8 cellular contexts compared by ENCODE assay signal in the genomic region with DNA sequence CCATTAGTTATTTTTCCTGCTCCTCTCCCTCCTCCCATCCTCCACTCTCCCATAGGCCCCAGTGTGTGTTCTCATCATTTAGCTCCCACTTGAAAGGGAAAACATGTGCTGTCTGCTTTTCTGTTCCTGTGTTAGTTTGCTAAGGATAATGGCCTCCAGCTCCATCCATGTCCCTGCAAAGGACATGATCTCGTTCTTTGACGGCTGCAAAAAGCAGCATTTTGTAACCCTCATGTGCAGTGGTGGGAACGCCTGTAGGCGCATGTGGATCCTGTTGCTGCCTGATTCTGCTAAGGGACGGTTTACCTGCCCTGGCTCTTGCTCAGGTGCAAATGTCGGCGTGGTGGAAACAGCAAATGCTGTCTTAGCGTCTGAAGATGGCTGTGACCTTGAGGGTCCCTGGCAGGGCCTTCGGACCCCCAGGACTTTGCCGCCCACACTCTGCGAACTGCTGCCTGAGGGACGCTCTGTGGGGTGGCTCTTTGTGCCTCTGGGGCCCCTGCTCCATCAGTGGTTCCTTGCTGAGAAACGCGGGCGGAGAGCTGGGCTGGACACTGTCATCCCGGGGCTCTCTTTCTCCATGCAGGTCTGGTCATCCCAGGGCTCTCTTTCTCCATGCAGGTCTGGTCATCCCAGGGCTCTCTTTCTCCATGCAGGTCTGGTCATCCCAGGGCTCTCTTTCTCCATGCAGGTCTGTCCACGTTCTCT. TPM values are rescaled to one million over a fixed set of nuclear protein-coding genes. Genes with fewer than 3 reads are reported as not detected.
DNase-seq lines count a peak whose midpoint lies in the region; ATAC-seq and TF ChIP-seq lines count a peak whose summit lies in the region.

No MANE protein-coding gene starts in this region.

- no peak for TF ChIP-seq CTCF in A673 (conservative IDR thresholded peaks at IDR 0.05; ENCODE audit: low read depth, low read length)
- TF ChIP-seq CTCF in nephron progenitor cell (IDR thresholded peaks at IDR 0.05), result no peak

- BruUV-seq in A673 (replicated peaks; lab: Mats Ljungman, UMichigan), result no TSS peak

- peak overlapping the region; percentile 99 for H3K27ac Mint-ChIP-seq in activated naive CD8-positive, alpha-beta T cell treated with anti-CD3 and anti-CD28 coated beads for 36 hours
- H3K27ac Mint-ChIP-seq in nephron progenitor cell, result no peak overlapping the region

- H3K4me3 ChIP-seq in A673 (ENCODE audit: low read depth, low read length, poor library complexity, severe bottlenecking), result no peak overlapping the region

- no peaks in the 10 kb centered on the region for H3K9me3 ChIP-seq in A673 (ENCODE audit: low read depth, low read length, poor library complexity, severe bottlenecking)

- H3K27me3 ChIP-seq in A673 (replicated peaks; ENCODE audit: insufficient read depth, low read depth, low read length, poor library complexity), result no peaks in the 10 kb centered on the region

- no peaks in the 10 kb centered on the region for H3K9me3 Mint-ChIP-seq in activated naive CD8-positive, alpha-beta T cell treated with anti-CD3 and anti-CD28 coated beads for 36 hours
- H3K9me3 Mint-ChIP-seq in nephron progenitor cell, result no peaks in the 10 kb centered on the region

- CTCF ChIA-PET in A673 (lab: Charles Lee), result no interaction called here

- intact Hi-C loops in A673 (cut with micrococcal nuclease; ENCODE audit: unreplicated experiment), result no loop called here

- H3K4me3 Mint-ChIP-seq in activated naive CD8-positive, alpha-beta T cell treated with anti-CD3 and anti-CD28 coated beads for 36 hours, result peak overlapping the region; percentile 80
- no peak overlapping the region for H3K4me3 Mint-ChIP-seq in nephron progenitor cell

- POLR2A ChIA-PET in A673 (lab: Charles Lee; ENCODE audit: low non-redundant PET), result no interaction called here

- H3K36me3 Mint-ChIP-seq in activated naive CD8-positive, alpha-beta T cell treated with anti-CD3 and anti-CD28 coated beads for 36 hours, result no peaks in the 10 kb centered on the region
- no peaks in the 10 kb centered on the region for H3K36me3 Mint-ChIP-seq in nephron progenitor cell (ENCODE audit: low read depth)

- ATAC-seq in GM18505 (IDR thresholded peaks at IDR 0.05; ENCODE audit: unreplicated experiment), result peak; percentile 3

- H3K27me3 Mint-ChIP-seq in activated naive CD8-positive, alpha-beta T cell treated with anti-CD3 and anti-CD28 coated beads for 36 hours, result no peaks in the 10 kb centered on the region
- H3K27me3 Mint-ChIP-seq in nephron progenitor cell (ENCODE audit: low read depth, poor library complexity), result peaks cover 24% of the 10 kb centered on the region

- H3K27ac ChIP-seq in A673 (ENCODE audit: low read depth, low read length, poor library complexity, severe bottlenecking), result no peak overlapping the region

- H3K4me1 ChIP-seq in A673 (ENCODE audit: insufficient read depth, low read length, poor library complexity, severe bottlenecking), result peaks cover 1% of the 10 kb centered on the region

- TF ChIP-seq POLR2A in GM18505 (IDR thresholded peaks at IDR 0.05; ENCODE audit: borderline replicate concordance, extremely low read depth, insufficient read depth, insufficient read length), result no peak

- H3K36me3 ChIP-seq in A673 (ENCODE audit: insufficient read depth, low read length, poor library complexity, severe bottlenecking), result no peaks in the 10 kb centered on the region

- DNase-seq in A673 (ENCODE audit: low spot score), result peak; percentile 37
- DNase-seq in Kasumi-1 (lab: John Stamatoyannopoulos, UW), result peak; percentile 68 to 71
- DNase-seq in activated naive CD8-positive, alpha-beta T cell treated with anti-CD3 and anti-CD28 coated beads for 36 hours, result no peak
- no peak for DNase-seq in occipital lobe (lab: John Stamatoyannopoulos, UW)
- no peak for DNase-seq in UCSD-AML1 (lab: John Stamatoyannopoulos, UW; ENCODE audit: unreplicated experiment)
- no peak for DNase-seq in nephron progenitor cell
- no peak for DNase-seq in NCI-H2227 treated with DMSO at 0.1 percent for 48 hours (lab: John Stamatoyannopoulos, UW)

- peaks cover 34% of the 10 kb centered on the region for H3K4me1 Mint-ChIP-seq in activated naive CD8-positive, alpha-beta T cell treated with anti-CD3 and anti-CD28 coated beads for 36 hours
- H3K4me1 Mint-ChIP-seq in nephron progenitor cell, result peaks cover 19% of the 10 kb centered on the region

RNA-seq across cellular contexts. Expression of gene MTG1, which starts 5.5 kb away (rescaled TPM):
- total RNA-seq in A673 (2021) (79.0 and 83.3 TPM in 2 replicates), occipital lobe (14.8 TPM)
- 10 to 100 TPM; 50.2 to 51.6 TPM for total RNA-seq in activated naive CD8-positive, alpha-beta T cell treated with anti-CD3 and anti-CD28 coated beads for 36 hours

RNA-seq across cellular contexts. Expression of gene PAOX, which starts 9.4 kb away (rescaled TPM):
- total RNA-seq in A673 (2021), result 0.92 and 2.1 TPM in 2 replicates
- 1 to 10 TPM; 4.6 to 4.7 TPM for total RNA-seq in activated naive CD8-positive, alpha-beta T cell treated with anti-CD3 and anti-CD28 coated beads for 36 hours
- 10.1 TPM for total RNA-seq in occipital lobe

RNA-seq across cellular contexts. Expression of gene ECHS1, which starts 15.3 kb away (rescaled TPM):
- total RNA-seq in A673 (2021) (96.3 and 101 TPM in 2 replicates), occipital lobe (28.2 TPM)
- total RNA-seq in activated naive CD8-positive, alpha-beta T cell treated with anti-CD3 and anti-CD28 coated beads for 36 hours, result 10 to 100 TPM; 58.1 to 62.2 TPM

RNA-seq across cellular contexts. Expression of gene FUOM, which starts 30.6 kb away (rescaled TPM):
- total RNA-seq in A673 (2021), result 16.0 and 22.3 TPM in 2 replicates
- 10 to 100 TPM; 27.8 to 29.4 TPM for total RNA-seq in activated naive CD8-positive, alpha-beta T cell treated with anti-CD3 and anti-CD28 coated beads for 36 hours
- 6.9 TPM for total RNA-seq in occipital lobe

RNA-seq across cellular contexts. Expression of gene SPRN, which starts 36.0 kb away (rescaled TPM):
- total RNA-seq in A673 (2021) (0.13 TPM in 1 of 2 replicates, not detected in the other), occipital lobe (6.1 TPM)
- total RNA-seq in activated naive CD8-positive, alpha-beta T cell treated with anti-CD3 and anti-CD28 coated beads for 36 hours, result not detected

Comparison
In these comparisons a context has a peak if more than half of its experiments do, and no peak if none do; other contexts are left out.
1. DNase-seq: peak in A673 (single experiment) and Kasumi-1 (2 of 2); none in activated naive CD8-positive, alpha-beta T cell treated with anti-CD3 and anti-CD28 coated beads for 36 hours (single experiment), occipital lobe (single experiment), UCSD-AML1 (single experiment), nephron progenitor cell (single experiment) and NCI-H2227 treated with DMSO at 0.1 percent for 48 hours (single experiment).